ENCODE assay signal across 34 cellular contexts in the genomic region with DNA sequence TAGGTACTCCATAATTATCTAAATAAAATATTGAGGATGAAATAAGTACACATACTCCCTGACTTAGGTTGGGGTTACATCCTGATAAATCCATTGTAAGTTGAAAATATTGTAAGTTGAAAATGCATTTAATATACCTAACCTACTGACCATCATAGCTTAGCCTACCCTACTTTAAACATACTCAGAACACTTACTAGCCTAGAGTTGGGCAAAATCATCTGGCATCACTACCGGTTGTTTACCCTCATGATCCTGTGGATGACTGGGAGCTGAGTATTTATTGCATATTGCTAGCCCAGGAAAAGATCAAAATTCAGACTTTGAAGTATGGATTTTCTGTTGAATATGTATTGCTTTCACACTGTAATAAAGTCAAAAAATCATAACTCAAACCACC.
"Had no signal": no experiment of that assay in that cellular context is flagged by ENCODE, and none has a peak within 500 bp of the region (broad histone marks: within the 10 kb centered on the region; RNA-seq: fewer than 3 reads in every experiment).

No MANE protein-coding gene starts in this region.

- H3K27me3 ChIP-seq: MG63 had no signal

- H3K4me3 ChIP-seq: MG63 had no signal

- H3K36me3 ChIP-seq: MG63 had no signal

- DNase-seq: Karpas-422, Kasumi-1, MG63, MM.1S, MV-4-11, NCI-H1048, NCI-H1092, NCI-H1092 treated with DMSO at 0.1 percent for 48 hours, NCI-H1105, NCI-H1105 treated with DMSO at 0.1 percent for 48 hours, NCI-H1417, NCI-H1417 treated with DMSO at 0.1 percent for 48 hours, NCI-H1436, NCI-H1436 treated with DMSO at 0.1 percent for 48 hours, NCI-H146, NCI-H1694, NCI-H1694 treated with DMSO at 0.1 percent for 48 hours, NCI-H187, NCI-H187 treated with DMSO at 0.1 percent for 48 hours, NCI-H1930, NCI-H2029, NCI-H2029 treated with DMSO at 0.1 percent for 48 hours, NCI-H2081, NCI-H2081 treated with DMSO at 0.1 percent for 48 hours, NCI-H2107, NCI-H2171, NCI-H2171 treated with DMSO at 0.1 percent for 48 hours, NCI-H2227 treated with DMSO at 0.1 percent for 48 hours, NCI-H345, NCI-H446, NCI-H446 treated with DMSO at 0.1 percent for 48 hours, NCI-H510A, NCI-H510A treated with DMSO at 0.1 percent for 48 hours, NCI-H524 had no signal

- H3K9me3 ChIP-seq: MG63 had no signal
